ENCODE assay signal across 2 cellular contexts in the genomic region with DNA sequence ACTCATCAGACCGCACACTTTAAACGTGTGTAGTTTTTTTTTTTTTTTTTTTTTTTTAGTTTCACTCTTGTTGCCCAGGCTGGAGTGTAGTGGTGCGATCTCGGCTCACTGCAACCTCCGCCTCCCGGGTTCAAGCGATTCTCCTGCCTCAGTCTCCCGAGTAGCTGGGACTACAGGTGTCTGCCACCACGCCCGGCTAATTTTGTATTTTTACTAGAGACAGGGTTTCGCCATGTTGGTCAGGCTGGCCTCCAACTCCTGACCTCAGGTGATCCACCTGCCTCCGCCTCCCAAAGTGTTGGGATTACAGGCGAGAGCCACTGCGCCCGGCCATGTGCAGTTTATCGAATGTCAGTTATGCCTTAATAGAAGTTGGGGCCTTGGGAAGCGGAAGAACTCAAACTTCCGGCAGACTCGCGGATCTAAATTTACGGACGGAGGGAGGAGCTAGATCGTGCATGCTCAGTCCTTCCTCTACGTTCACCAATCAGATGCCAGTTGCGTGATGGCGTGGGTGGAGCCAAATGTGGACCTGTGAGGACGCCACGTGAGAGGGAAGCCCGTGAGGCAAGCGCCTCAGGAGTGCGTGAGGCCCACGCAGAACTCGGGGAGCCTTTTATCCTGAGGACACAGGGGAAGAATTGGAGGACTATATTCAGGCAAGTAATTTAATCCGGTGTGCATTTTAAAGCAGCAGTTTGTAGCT.
TF ChIP-seq lines count a peak whose summit lies in the region.

No MANE protein-coding gene starts in this region.

TF ChIP-seq in GM23338, 12 proteins besides CTCF, POLR2A, EP300 and RAD21:
- TF ChIP-seq POLR2AphosphoS5 (IDR thresholded peaks at IDR 0.05; ENCODE audit: low read depth), result peak; percentile 27; the same call in 1 of the 2 replicates
TF ChIP-seq in GM23338: peak in this region for 1; not testable (repeated sequence) for 11.

TF ChIP-seq in HepG2, 621 proteins besides CTCF, POLR2A, EP300 and RAD21:
- TF ChIP-seq, protein P1, sequence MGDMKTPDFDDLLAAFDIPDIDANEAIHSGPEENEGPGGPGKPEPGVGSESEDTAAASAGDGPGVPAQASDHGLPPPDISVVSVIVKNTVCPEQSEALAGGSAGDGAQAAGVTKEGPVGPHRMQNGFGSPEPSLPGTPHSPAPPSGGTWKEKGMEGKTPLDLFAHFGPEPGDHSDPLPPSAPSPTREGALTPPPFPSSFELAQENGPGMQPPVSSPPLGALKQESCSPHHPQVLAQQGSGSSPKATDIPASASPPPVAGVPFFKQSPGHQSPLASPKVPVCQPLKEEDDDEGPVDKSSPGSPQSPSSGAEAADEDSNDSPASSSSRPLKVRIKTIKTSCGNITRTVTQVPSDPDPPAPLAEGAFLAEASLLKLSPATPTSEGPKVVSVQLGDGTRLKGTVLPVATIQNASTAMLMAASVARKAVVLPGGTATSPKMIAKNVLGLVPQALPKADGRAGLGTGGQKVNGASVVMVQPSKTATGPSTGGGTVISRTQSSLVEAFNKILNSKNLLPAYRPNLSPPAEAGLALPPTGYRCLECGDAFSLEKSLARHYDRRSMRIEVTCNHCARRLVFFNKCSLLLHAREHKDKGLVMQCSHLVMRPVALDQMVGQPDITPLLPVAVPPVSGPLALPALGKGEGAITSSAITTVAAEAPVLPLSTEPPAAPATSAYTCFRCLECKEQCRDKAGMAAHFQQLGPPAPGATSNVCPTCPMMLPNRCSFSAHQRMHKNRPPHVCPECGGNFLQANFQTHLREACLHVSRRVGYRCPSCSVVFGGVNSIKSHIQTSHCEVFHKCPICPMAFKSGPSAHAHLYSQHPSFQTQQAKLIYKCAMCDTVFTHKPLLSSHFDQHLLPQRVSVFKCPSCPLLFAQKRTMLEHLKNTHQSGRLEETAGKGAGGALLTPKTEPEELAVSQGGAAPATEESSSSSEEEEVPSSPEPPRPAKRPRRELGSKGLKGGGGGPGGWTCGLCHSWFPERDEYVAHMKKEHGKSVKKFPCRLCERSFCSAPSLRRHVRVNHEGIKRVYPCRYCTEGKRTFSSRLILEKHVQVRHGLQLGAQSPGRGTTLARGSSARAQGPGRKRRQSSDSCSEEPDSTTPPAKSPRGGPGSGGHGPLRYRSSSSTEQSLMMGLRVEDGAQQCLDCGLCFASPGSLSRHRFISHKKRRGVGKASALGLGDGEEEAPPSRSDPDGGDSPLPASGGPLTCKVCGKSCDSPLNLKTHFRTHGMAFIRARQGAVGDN (CRISPR knock-in tag; IDR thresholded peaks at IDR 0.05), result peak; percentile 16; the same call in 1 of the 2 replicates
- peak; percentile 19; the same call in 1 of the 2 replicates for TF ChIP-seq ZBTB38 (CRISPR knock-in tag; IDR thresholded peaks at IDR 0.05)
- TF ChIP-seq, protein P2, sequence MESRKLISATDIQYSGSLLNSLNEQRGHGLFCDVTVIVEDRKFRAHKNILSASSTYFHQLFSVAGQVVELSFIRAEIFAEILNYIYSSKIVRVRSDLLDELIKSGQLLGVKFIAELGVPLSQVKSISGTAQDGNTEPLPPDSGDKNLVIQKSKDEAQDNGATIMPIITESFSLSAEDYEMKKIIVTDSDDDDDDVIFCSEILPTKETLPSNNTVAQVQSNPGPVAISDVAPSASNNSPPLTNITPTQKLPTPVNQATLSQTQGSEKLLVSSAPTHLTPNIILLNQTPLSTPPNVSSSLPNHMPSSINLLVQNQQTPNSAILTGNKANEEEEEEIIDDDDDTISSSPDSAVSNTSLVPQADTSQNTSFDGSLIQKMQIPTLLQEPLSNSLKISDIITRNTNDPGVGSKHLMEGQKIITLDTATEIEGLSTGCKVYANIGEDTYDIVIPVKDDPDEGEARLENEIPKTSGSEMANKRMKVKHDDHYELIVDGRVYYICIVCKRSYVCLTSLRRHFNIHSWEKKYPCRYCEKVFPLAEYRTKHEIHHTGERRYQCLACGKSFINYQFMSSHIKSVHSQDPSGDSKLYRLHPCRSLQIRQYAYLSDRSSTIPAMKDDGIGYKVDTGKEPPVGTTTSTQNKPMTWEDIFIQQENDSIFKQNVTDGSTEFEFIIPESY (CRISPR knock-in tag; IDR thresholded peaks at IDR 0.05), result 0 out of 2 replicates have a peak, but pooled peaks have one; percentile 36
- TF ChIP-seq, protein P3, sequence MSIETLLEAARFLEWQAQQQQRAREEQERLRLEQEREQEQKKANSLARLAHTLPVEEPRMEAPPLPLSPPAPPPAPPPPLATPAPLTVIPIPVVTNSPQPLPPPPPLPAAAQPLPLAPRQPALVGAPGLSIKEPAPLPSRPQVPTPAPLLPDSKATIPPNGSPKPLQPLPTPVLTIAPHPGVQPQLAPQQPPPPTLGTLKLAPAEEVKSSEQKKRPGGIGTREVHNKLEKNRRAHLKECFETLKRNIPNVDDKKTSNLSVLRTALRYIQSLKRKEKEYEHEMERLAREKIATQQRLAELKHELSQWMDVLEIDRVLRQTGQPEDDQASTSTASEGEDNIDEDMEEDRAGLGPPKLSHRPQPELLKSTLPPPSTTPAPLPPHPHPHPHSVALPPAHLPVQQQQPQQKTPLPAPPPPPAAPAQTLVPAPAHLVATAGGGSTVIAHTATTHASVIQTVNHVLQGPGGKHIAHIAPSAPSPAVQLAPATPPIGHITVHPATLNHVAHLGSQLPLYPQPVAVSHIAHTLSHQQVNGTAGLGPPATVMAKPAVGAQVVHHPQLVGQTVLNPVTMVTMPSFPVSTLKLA (IDR thresholded peaks at IDR 0.05), result 0 out of 2 replicates have a peak, but pooled peaks have one; percentile 11
